ENCODE assay signal across 8 cellular contexts in the genomic region with DNA sequence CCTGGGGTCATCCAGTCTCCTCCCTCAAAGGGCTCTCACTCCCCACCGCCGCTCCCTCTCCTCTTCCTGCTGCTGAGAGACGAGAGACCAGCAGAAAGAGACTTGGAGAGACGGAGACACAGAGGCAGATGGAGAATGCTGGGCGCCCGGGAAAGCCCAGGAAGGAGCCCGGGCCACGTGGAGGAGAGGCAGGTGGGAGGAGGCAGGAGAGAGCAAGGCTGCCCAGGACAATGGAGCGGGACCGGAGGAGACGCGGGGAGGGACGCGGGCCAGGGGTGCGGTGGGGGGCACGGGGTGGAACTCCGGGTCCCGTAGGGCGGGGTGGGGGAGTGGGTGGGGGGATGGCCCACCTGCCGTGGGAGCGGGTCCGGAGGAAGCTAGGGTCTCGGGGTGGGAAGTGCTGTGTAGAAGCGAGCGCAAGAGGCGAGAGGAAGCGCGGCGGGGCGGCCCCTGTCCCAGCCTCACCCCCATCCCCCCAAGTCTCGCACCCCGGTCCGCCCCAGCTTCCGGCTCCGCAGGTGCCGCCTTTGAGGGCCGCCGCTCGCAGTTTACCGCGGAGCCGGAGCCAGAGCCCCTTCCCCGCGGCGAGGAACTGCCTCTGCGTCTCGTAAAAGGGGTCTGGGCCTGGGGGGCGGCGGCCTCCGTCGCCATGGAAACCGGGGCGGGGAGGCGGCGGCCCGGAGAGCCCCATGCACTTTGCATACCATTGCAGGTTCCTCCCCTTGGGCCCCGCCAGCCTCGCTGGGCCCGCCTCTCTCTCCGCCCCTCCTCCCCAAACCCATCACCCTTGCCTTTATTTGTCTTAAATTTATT. TPM values are rescaled to one million over a fixed set of nuclear protein-coding genes. Genes with fewer than 3 reads are reported as not detected.
DNase-seq lines count a peak whose midpoint lies in the region; ATAC-seq and TF ChIP-seq lines count a peak whose summit lies in the region.

No MANE protein-coding gene starts in this region.

- no CpG with 5 or more reads among the region's 60 CpGs for WGBS in iPS DF 6.9 (ENCODE audit: insufficient coverage, insufficient read length)

- DNase-seq in DMS 273 (lab: John Stamatoyannopoulos, UW; ENCODE audit: unreplicated experiment), result peak; percentile 84
- no peak for DNase-seq in DMS 273 treated with DMSO at 0.1 percent for 48 hours (lab: John Stamatoyannopoulos, UW)
- no peak for DNase-seq in RWPE1 (ENCODE audit: low spot score)
- DNase-seq in activated naive CD4-positive, alpha-beta T cell treated with anti-CD3 and anti-CD28 coated beads, Interleukin-2, amount 50 U/mL, for 72 hours (ENCODE audit: low spot score in 2 of 2), result peak in 1 of 2 donors; percentile 60
- no peak for DNase-seq in iPS DF 6.9 (ENCODE audit: low read depth, low spot score)
- DNase-seq in stimulated activated CD4-positive, alpha-beta T cell treated with anti-CD3 and anti-CD28 coated beads, Interleukin-1b, Interleukin-23, amount 100 ng/mL, for 24 hours (ENCODE audit: low read depth in 4 of 4, low spot score in 1 of 4), result peak; percentile 34 to 55 (median 40)
- DNase-seq in COLO829 (ENCODE audit: low spot score), result no peak
- DNase-seq in inferior parietal cortex (ENCODE audit: extremely low spot score), result no peak

- no peaks in the 10 kb centered on the region for H3K27me3 ChIP-seq in iPS DF 6.9 (ENCODE audit: control insufficient read depth, insufficient read depth, low read length)

- H3K9me3 ChIP-seq in iPS DF 6.9 (ENCODE audit: control insufficient read depth, insufficient read depth, low read length), result no peaks in the 10 kb centered on the region

- H3K9me3 Mint-ChIP-seq in activated naive CD4-positive, alpha-beta T cell treated with anti-CD3 and anti-CD28 coated beads, Interleukin-2, amount 50 U/mL, for 72 hours, result no peaks in the 10 kb centered on the region

- H3K4me3 ChIP-seq in iPS DF 6.9 (ENCODE audit: low read length), result peak overlapping the region; percentile 53; the same call in 1 of the 2 replicates

- peak; percentile 73 to 88 for ATAC-seq in activated naive CD4-positive, alpha-beta T cell treated with anti-CD3 and anti-CD28 coated beads, Interleukin-2, amount 50 U/mL, for 72 hours

- POLR2A ChIA-PET in RWPE1 (lab: Yijun Ruan, JAX; ENCODE audit: low non-redundant PET), result no interaction called here

- H3K36me3 ChIP-seq in iPS DF 6.9 (ENCODE audit: control insufficient read depth, insufficient read depth, low read length), result no peaks in the 10 kb centered on the region

- CTCF ChIA-PET in RWPE1 (lab: Yijun Ruan, JAX), result interaction anchor here (1.0 kb wide), 1 partner anchor 89 kb away, joined by 4 read pairs; no protein-coding TSS in a partner anchor

- H3K36me3 Mint-ChIP-seq in activated naive CD4-positive, alpha-beta T cell treated with anti-CD3 and anti-CD28 coated beads, Interleukin-2, amount 50 U/mL, for 72 hours, result no peaks in the 10 kb centered on the region

- no peak overlapping the region for H3K27ac Mint-ChIP-seq in activated naive CD4-positive, alpha-beta T cell treated with anti-CD3 and anti-CD28 coated beads, Interleukin-2, amount 50 U/mL, for 72 hours

- peaks cover 9% of the 10 kb centered on the region for H3K4me1 ChIP-seq in iPS DF 6.9 (ENCODE audit: control insufficient read depth, insufficient read depth, low read length)

- peak overlapping the region; percentile 78 for H3K27ac ChIP-seq in RWPE1
- no peak overlapping the region for H3K27ac ChIP-seq in iPS DF 6.9 (ENCODE audit: low read length)

- TF ChIP-seq CTCF in RWPE1 (conservative IDR thresholded peaks at IDR 0.05; ENCODE audit: low read depth), result no peak

RNA-seq across cellular contexts. Expression of a gene that starts 11.7 kb away (rescaled TPM):
- under 1 TPM; 0.07 to 0.16 TPM for total RNA-seq in activated naive CD4-positive, alpha-beta T cell treated with anti-CD3 and anti-CD28 coated beads, Interleukin-2, amount 50 U/mL, for 72 hours

RNA-seq across cellular contexts. Expression of a gene that starts 44.9 kb away (rescaled TPM):
- total RNA-seq in activated naive CD4-positive, alpha-beta T cell treated with anti-CD3 and anti-CD28 coated beads, Interleukin-2, amount 50 U/mL, for 72 hours, result 10 to 100 TPM in 1 of 2 donors, 1 to 10 TPM in 1; 8.4 to 10.1 TPM

Comparison
In these comparisons a context has a peak if more than half of its experiments do, and no peak if none do; other contexts are left out.
1. DNase-seq: peak in DMS 273 (single experiment) and stimulated activated CD4-positive, alpha-beta T cell treated with anti-CD3 and anti-CD28 coated beads, Interleukin-1b, Interleukin-23, amount 100 ng/mL, for 24 hours (4 of 4); none in DMS 273 treated with DMSO at 0.1 percent for 48 hours (single experiment), RWPE1 (single experiment), iPS DF 6.9 (single experiment), COLO829 (single experiment) and inferior parietal cortex (single experiment).